ENCODE assay signal across 1 cellular context in the genomic region with DNA sequence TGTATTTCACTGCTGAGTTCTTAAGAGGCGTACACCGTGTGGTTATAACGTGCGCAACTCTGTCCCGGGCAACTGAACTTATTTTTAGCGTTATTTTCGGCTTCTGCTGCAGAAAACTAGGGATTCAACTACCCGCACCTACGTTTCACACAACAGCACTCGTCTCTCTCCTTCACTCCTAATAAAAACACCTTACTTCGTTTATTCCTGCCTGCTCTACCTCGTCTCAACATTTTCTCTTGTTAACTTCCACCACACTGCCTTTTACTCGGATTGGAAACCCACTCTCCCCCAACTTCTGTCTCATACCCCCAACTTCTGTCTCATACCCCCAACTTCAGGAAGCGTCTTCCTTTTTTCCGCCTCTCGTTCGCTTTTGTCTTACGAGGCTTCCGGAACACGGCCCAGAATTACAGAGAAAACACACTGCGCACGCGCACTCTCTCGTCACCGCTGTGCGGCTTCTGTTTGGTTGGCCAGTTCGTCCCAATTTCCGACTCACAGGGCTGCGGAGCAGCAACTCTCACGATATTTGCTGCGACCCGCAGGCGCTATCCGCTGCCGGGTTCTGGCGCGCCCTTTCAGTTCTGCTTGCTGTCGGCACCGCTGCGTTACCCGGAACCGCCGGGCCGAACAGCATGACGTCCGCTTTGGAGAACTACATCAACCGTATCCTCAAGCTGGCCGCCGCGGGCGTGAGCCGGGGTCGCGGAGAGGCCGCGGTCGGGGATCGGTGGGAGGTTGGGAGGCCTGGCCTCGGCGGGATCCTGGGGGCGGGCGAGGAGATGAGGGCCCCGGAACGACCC.
TF ChIP-seq lines count a peak whose summit lies in the region.

A gene (plus strand): TSS at position 579 of the 806 bp plus-strand sequence. CDS start 60 bp downstream, at position 639.

TF ChIP-seq in SK-N-SH, 30 proteins besides CTCF, POLR2A, EP300 and RAD21 (continued from another document):
- peak; percentile 77 for TF ChIP-seq GABPA (IDR thresholded peaks at IDR 0.05; ENCODE audit: low read depth)
- TF ChIP-seq, protein P1, sequence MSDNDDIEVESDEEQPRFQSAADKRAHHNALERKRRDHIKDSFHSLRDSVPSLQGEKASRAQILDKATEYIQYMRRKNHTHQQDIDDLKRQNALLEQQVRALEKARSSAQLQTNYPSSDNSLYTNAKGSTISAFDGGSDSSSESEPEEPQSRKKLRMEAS (IDR thresholded peaks at IDR 0.05; ENCODE audit: low read depth) = peak; percentile 78
- TF ChIP-seq RXRA (IDR thresholded peaks at IDR 0.05; ENCODE audit: borderline replicate concordance, low read depth) = no peak
- TF ChIP-seq TEAD4 (IDR thresholded peaks at IDR 0.05; ENCODE audit: borderline replicate concordance, insufficient read depth) = no peak
- TF ChIP-seq GATA2 (CRISPR knock-in tag; IDR thresholded peaks at IDR 0.05) = 0 out of 2 replicates have a peak, but pooled peaks have one; percentile 3
- peak; percentile 87 for TF ChIP-seq NRF1 (IDR thresholded peaks at IDR 0.05; ENCODE audit: low read depth, low read length)
- peak; percentile 99 for TF ChIP-seq CHD2 (IDR thresholded peaks at IDR 0.05; ENCODE audit: low read length, partially characterized antibody)
- TF ChIP-seq NFIC (IDR thresholded peaks at IDR 0.05; ENCODE audit: borderline replicate concordance) = peak; percentile 4; the same call in 1 of the 2 replicates
- TF ChIP-seq, protein P2, sequence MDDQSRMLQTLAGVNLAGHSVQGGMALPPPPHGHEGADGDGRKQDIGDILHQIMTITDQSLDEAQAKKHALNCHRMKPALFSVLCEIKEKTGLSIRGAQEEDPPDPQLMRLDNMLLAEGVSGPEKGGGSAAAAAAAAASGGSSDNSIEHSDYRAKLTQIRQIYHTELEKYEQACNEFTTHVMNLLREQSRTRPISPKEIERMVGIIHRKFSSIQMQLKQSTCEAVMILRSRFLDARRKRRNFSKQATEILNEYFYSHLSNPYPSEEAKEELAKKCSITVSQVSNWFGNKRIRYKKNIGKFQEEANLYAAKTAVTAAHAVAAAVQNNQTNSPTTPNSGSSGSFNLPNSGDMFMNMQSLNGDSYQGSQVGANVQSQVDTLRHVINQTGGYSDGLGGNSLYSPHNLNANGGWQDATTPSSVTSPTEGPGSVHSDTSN (IDR thresholded peaks at IDR 0.05) = no peak
- no peak for TF ChIP-seq SMC3 (IDR thresholded peaks at IDR 0.05; ENCODE audit: low read depth, low read length)
- TF ChIP-seq EZH2phosphoT487 (IDR thresholded peaks at IDR 0.05; ENCODE audit: borderline replicate concordance, low read depth) = no peak
- TF ChIP-seq YY1 (IDR thresholded peaks at IDR 0.05; ENCODE audit: low read depth) = no peak
- TF ChIP-seq, protein P3, sequence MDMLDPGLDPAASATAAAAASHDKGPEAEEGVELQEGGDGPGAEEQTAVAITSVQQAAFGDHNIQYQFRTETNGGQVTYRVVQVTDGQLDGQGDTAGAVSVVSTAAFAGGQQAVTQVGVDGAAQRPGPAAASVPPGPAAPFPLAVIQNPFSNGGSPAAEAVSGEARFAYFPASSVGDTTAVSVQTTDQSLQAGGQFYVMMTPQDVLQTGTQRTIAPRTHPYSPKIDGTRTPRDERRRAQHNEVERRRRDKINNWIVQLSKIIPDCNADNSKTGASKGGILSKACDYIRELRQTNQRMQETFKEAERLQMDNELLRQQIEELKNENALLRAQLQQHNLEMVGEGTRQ (IDR thresholded peaks at IDR 0.05; ENCODE audit: borderline replicate concordance, low read depth, low read length) = no peak
- TF ChIP-seq TCF12 (IDR thresholded peaks at IDR 0.05) = 0 out of 2 replicates have a peak, but pooled peaks have one; percentile 7
- TF ChIP-seq TAF1 (IDR thresholded peaks at IDR 0.05; ENCODE audit: borderline replicate concordance, low read depth, low read length) = peak; percentile 90
- TF ChIP-seq, protein P4, sequence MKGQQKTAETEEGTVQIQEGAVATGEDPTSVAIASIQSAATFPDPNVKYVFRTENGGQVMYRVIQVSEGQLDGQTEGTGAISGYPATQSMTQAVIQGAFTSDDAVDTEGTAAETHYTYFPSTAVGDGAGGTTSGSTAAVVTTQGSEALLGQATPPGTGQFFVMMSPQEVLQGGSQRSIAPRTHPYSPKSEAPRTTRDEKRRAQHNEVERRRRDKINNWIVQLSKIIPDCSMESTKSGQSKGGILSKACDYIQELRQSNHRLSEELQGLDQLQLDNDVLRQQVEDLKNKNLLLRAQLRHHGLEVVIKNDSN (IDR thresholded peaks at IDR 0.05; ENCODE audit: borderline replicate concordance, low read depth) = no peak; the same call in 1 of the 2 replicates
- no peak for TF ChIP-seq FOSL2 (IDR thresholded peaks at IDR 0.05; ENCODE audit: borderline replicate concordance, low read depth)
- no peak for TF ChIP-seq RFX5 (IDR thresholded peaks at IDR 0.05; ENCODE audit: low read length)
